In the genomic region with DNA sequence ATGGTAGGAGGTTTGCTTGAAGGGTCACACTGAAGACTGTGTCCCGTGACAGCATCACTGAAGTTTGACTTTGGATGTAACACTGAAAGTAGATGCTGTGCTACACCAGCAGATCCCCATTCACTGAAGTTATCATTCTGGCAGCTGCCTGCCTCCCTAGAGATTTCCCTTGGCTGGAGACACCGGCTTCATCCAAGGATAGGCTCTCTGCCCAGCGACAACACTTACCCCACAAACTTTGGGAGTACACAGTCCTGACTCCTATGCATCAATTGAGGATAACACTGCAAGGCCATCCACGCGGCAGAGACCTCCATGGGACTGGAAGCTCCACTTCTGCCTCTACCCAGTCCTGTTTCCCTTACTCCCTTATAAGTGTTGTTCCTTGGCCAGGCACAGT, we compare ENCODE assay signal across 34 cellular contexts. TPM values are rescaled to one million over a fixed set of nuclear protein-coding genes. Genes with fewer than 3 reads are reported as not detected.
"Had no signal": no experiment of that assay in that cellular context is flagged by ENCODE, and none has a peak within 500 bp of the region (broad histone marks: within the 10 kb centered on the region; RNA-seq: fewer than 3 reads in every experiment).

No MANE protein-coding gene starts in this region.

- H3K9me3 ChIP-seq: body of pancreas, colonic mucosa, esophagus squamous epithelium, heart right ventricle, lower lobe of right lung, right atrium auricular region, testis, transverse colon had no signal

- H2AFZ ChIP-seq: parathyroid adenoma had no signal

- H3K4me1 ChIP-seq: colonic mucosa, lower lobe of right lung, parathyroid adenoma, right atrium auricular region had no signal

- FAIRE-seq: endometrium, TTC549 had no signal

- ATAC-seq: activated CD4-positive, CD25-positive, alpha-beta regulatory T cell treated with anti-CD3 and anti-CD28 coated beads, Interleukin-2, amount 50 U/mL, for 24 hours; body of pancreas; left lobe of liver; lower lobe of right lung; stimulated activated naive CD8-positive, alpha-beta T cell treated with anti-CD3 and anti-CD28 coated beads, Interleukin-15, Interleukin-2, amounts not matched to agents 100 U/mL and 50 U/mL, for 24 hours had no signal

- H3K27me3 ChIP-seq: body of pancreas, colonic mucosa, esophagus squamous epithelium, right atrium auricular region, testis, transverse colon had no signal

- H3K9me3 Mint-ChIP-seq: naive B cell; T-helper 1 cell treated with Interleukin-12 subunit alpha and Interleukin-12 subunit beta and Interleukin-4 antibody, amounts not matched to agents 30 μg/mL and 1 μg/mL, for 36 hours had no signal

- H3K27ac ChIP-seq: body of pancreas, colonic mucosa, epithelial cell of prostate, esophagus squamous epithelium, heart right ventricle, lower lobe of right lung, parathyroid adenoma, right atrium auricular region, testis, transverse colon, VCaP had no signal

- H3K79me2 ChIP-seq: parathyroid adenoma had no signal

- DNase-seq: activated CD4-positive, alpha-beta T cell treated with anti-CD3 and anti-CD28 coated beads for 48 hours; activated CD4-positive, alpha-beta T cell treated with anti-CD3 and anti-CD28 coated beads, Interleukin-2, amount 50 U/mL, for 48 hours; activated CD8-positive, alpha-beta memory T cell treated with anti-CD3 and anti-CD28 coated beads for 24 hours; activated effector memory CD4-positive, alpha-beta T cell treated with Interleukin-2 at 50 U/mL for 16 hours; activated naive CD4-positive, alpha-beta T cell treated with Interleukin-2 at 50 U/mL for 16 hours; anterior cingulate cortex; body of pancreas; cerebellar nuclear complex; colonic mucosa; effector CD8-positive, alpha-beta T cell; esophagus squamous epithelium; foreskin melanocyte; heart right ventricle; lower lobe of right lung; mesendoderm; naive B cell; nucleus accumbens; stimulated activated CD4-positive, alpha-beta T cell treated with anti-CD3 and anti-CD28 coated beads, Interleukin-12 subunit alpha, Interleukin-12 subunit beta, amount 100 ng/mL, for 4 hours; stimulated activated CD4-positive, alpha-beta T cell treated with anti-CD3 and anti-CD28 coated beads, Interleukin-4, amount 100 ng/mL, for 1 hour; stimulated activated naive CD8-positive, alpha-beta T cell treated with anti-CD3 and anti-CD28 coated beads, Interleukin-15, Interleukin-2, amounts not matched to agents 100 U/mL and 50 U/mL, for 24 hours; T-helper 9 cell; testis; transverse colon had no signal

- H3K4me3 ChIP-seq: body of pancreas, colonic mucosa, esophagus squamous epithelium, heart right ventricle, lower lobe of right lung, right atrium auricular region, testis, transverse colon had no signal

- H3K36me3 ChIP-seq: colonic mucosa, esophagus squamous epithelium, heart right ventricle, lower lobe of right lung, right atrium auricular region, transverse colon had no signal

- H3K9ac ChIP-seq: parathyroid adenoma had no signal

- H3K4me3 Mint-ChIP-seq: activated naive CD8-positive, alpha-beta T cell; naive B cell; T-helper 1 cell treated with Interleukin-12 subunit alpha and Interleukin-12 subunit beta and Interleukin-4 antibody, amounts not matched to agents 30 μg/mL and 1 μg/mL, for 36 hours had no signal

- H3K27ac Mint-ChIP-seq: activated naive CD8-positive, alpha-beta T cell; naive B cell; T-helper 1 cell treated with Interleukin-12 subunit alpha and Interleukin-12 subunit beta and Interleukin-4 antibody, amounts not matched to agents 30 μg/mL and 1 μg/mL, for 36 hours had no signal

- H3K36me3 Mint-ChIP-seq: activated naive CD8-positive, alpha-beta T cell; naive B cell had no signal

RNA-seq across cellular contexts. Expression of a gene that starts 25.3 kb away (rescaled TPM):
- polyA plus RNA-seq: neural cell had no signal
